In the genomic region with DNA sequence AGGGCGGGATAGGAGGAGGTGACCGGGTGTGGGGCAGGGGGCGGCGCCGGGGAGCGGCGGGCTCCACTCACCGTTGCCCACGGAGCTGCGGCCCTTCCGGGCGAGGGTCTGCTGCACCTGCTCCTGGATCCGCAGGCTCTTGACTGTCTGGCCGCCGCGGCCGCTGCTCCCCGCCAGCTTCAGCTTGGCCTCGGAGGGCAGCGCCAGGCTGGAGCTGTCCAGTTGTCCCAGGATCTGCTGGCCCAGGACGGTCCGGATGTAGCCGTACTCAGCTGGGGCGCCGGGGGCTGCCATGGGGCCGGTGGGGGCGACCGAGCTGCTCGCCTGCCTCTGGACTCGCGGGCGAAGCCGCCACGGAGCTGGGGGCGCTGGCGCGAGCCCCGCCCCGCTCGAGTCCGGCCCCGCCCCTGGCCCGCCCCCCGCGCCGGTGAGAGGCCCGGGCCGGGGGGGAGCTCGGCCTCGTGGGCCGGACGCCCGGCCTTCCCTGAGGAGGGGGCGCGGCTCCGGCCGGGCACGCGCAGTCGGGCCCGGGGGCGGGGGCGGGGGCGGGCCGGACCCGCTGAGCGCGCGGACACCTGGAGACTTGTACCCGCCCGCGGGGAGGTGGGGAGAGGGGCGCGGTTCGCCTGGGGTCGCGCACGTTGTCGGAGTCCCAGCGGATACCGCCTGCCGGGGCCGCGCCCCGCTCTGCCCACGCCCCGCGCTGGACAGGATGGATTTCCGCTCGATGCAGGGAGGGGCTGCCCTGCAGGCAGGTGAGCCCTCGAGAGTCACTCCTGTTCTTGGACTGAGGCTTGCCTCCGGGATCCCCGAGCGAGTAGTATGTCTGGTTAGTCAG, we compare ENCODE assay signal across 1 cellular context.
TF ChIP-seq lines count a peak whose summit lies in the region.

A gene (minus strand): TSS at position 340 of the 838 bp plus-strand sequence. CDS start 46 bp downstream, at position 294.

TF ChIP-seq in HEK293, 187 proteins besides CTCF, POLR2A, EP300 and RAD21 (continued from another document and continues in another):
- TF ChIP-seq, protein P1, sequence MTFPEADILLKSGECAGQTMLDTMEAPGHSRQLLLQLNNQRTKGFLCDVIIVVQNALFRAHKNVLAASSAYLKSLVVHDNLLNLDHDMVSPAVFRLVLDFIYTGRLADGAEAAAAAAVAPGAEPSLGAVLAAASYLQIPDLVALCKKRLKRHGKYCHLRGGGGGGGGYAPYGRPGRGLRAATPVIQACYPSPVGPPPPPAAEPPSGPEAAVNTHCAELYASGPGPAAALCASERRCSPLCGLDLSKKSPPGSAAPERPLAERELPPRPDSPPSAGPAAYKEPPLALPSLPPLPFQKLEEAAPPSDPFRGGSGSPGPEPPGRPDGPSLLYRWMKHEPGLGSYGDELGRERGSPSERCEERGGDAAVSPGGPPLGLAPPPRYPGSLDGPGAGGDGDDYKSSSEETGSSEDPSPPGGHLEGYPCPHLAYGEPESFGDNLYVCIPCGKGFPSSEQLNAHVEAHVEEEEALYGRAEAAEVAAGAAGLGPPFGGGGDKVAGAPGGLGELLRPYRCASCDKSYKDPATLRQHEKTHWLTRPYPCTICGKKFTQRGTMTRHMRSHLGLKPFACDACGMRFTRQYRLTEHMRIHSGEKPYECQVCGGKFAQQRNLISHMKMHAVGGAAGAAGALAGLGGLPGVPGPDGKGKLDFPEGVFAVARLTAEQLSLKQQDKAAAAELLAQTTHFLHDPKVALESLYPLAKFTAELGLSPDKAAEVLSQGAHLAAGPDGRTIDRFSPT (tag by site-specific recombination; IDR thresholded peaks at IDR 0.05), result no peak; the same call in 1 of the 2 replicates
- TF ChIP-seq ZNF596 (tag by site-specific recombination; IDR thresholded peaks at IDR 0.05), result no peak
- TF ChIP-seq ZNF837 (tag by site-specific recombination; IDR thresholded peaks at IDR 0.05), result no peak
- TF ChIP-seq TCF7L2 (IDR thresholded peaks at IDR 0.05; ENCODE audit: borderline replicate concordance, low read depth, low read length), result no peak
- TF ChIP-seq ZNF600 (tag by site-specific recombination; IDR thresholded peaks at IDR 0.05), result peak; percentile 42
- TF ChIP-seq KLF8 (tag by site-specific recombination; IDR thresholded peaks at IDR 0.05), result peak; percentile 90
- peak; percentile 93 for TF ChIP-seq KLF10 (tag by site-specific recombination; IDR thresholded peaks at IDR 0.05)
- peak; percentile 59 for TF ChIP-seq ZIC2 (tag by site-specific recombination; IDR thresholded peaks at IDR 0.05)
- TF ChIP-seq ZNF2 (tag by site-specific recombination; IDR thresholded peaks at IDR 0.05), result no peak
- peak; percentile 80 for TF ChIP-seq ZNF335 (tag by site-specific recombination; conservative IDR thresholded peaks at IDR 0.05)
- TF ChIP-seq ZNF76 (tag by site-specific recombination; IDR thresholded peaks at IDR 0.05; ENCODE audit: borderline replicate concordance, low read depth), result no peak
- peak; percentile 62 for TF ChIP-seq WT1 (tag by site-specific recombination; IDR thresholded peaks at IDR 0.05)
- no peak for TF ChIP-seq ZNF133 (tag by site-specific recombination; IDR thresholded peaks at IDR 0.05)
- TF ChIP-seq GLIS2 (tag by site-specific recombination; IDR thresholded peaks at IDR 0.05), result peak; percentile 70
- TF ChIP-seq ZNF140 (tag by site-specific recombination; IDR thresholded peaks at IDR 0.05), result no peak
- TF ChIP-seq ZNF221 (tag by site-specific recombination; IDR thresholded peaks at IDR 0.05; ENCODE audit: borderline replicate concordance), result no peak
- no peak for TF ChIP-seq GLI2 (tag by site-specific recombination; IDR thresholded peaks at IDR 0.05; ENCODE audit: borderline replicate concordance, low read depth)
- TF ChIP-seq ZNF175 (tag by site-specific recombination; IDR thresholded peaks at IDR 0.05), result no peak
- TF ChIP-seq, protein P2, sequence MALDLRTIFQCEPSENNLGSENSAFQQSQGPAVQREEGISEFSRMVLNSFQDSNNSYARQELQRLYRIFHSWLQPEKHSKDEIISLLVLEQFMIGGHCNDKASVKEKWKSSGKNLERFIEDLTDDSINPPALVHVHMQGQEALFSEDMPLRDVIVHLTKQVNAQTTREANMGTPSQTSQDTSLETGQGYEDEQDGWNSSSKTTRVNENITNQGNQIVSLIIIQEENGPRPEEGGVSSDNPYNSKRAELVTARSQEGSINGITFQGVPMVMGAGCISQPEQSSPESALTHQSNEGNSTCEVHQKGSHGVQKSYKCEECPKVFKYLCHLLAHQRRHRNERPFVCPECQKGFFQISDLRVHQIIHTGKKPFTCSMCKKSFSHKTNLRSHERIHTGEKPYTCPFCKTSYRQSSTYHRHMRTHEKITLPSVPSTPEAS (tag by site-specific recombination; IDR thresholded peaks at IDR 0.05), result 0 out of 2 replicates have a peak, but pooled peaks have one; percentile 10
- TF ChIP-seq ZNF433 (tag by site-specific recombination; IDR thresholded peaks at IDR 0.05; ENCODE audit: low read depth), result no peak
- no peak for TF ChIP-seq ZNF785 (tag by site-specific recombination; IDR thresholded peaks at IDR 0.05)
- TF ChIP-seq ZNF248 (tag by site-specific recombination; IDR thresholded peaks at IDR 0.05), result no peak
- TF ChIP-seq, protein P3, sequence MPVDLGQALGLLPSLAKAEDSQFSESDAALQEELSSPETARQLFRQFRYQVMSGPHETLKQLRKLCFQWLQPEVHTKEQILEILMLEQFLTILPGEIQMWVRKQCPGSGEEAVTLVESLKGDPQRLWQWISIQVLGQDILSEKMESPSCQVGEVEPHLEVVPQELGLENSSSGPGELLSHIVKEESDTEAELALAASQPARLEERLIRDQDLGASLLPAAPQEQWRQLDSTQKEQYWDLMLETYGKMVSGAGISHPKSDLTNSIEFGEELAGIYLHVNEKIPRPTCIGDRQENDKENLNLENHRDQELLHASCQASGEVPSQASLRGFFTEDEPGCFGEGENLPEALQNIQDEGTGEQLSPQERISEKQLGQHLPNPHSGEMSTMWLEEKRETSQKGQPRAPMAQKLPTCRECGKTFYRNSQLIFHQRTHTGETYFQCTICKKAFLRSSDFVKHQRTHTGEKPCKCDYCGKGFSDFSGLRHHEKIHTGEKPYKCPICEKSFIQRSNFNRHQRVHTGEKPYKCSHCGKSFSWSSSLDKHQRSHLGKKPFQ (tag by site-specific recombination; IDR thresholded peaks at IDR 0.05), result no peak
- peak; percentile 96; the same call in 1 of the 2 replicates for TF ChIP-seq ZBTB17 (tag by site-specific recombination; IDR thresholded peaks at IDR 0.05)
- TF ChIP-seq ZNF324 (tag by site-specific recombination; IDR thresholded peaks at IDR 0.05), result no peak
- TF ChIP-seq, protein P4, sequence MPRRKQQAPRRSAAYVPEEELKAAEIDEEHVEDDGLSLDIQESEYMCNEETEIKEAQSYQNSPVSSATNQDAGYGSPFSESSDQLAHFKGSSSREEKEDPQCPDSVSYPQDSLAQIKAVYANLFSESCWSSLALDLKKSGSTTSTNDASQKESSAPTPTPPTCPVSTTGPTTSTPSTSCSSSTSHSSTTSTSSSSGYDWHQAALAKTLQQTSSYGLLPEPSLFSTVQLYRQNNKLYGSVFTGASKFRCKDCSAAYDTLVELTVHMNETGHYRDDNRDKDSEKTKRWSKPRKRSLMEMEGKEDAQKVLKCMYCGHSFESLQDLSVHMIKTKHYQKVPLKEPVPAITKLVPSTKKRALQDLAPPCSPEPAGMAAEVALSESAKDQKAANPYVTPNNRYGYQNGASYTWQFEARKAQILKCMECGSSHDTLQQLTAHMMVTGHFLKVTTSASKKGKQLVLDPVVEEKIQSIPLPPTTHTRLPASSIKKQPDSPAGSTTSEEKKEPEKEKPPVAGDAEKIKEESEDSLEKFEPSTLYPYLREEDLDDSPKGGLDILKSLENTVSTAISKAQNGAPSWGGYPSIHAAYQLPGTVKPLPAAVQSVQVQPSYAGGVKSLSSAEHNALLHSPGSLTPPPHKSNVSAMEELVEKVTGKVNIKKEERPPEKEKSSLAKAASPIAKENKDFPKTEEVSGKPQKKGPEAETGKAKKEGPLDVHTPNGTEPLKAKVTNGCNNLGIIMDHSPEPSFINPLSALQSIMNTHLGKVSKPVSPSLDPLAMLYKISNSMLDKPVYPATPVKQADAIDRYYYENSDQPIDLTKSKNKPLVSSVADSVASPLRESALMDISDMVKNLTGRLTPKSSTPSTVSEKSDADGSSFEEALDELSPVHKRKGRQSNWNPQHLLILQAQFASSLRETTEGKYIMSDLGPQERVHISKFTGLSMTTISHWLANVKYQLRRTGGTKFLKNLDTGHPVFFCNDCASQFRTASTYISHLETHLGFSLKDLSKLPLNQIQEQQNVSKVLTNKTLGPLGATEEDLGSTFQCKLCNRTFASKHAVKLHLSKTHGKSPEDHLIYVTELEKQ (tag by site-specific recombination; IDR thresholded peaks at IDR 0.05; ENCODE audit: borderline replicate concordance), result 0 out of 2 replicates have a peak, but pooled peaks have one; percentile 28
- TF ChIP-seq MZF1 (tag by site-specific recombination; IDR thresholded peaks at IDR 0.05; ENCODE audit: borderline replicate concordance), result peak; percentile 71; the same call in 1 of the 2 replicates
- no peak for TF ChIP-seq ZNF311 (tag by site-specific recombination; IDR thresholded peaks at IDR 0.05; ENCODE audit: borderline replicate concordance)
- no peak for TF ChIP-seq ZNF10 (tag by site-specific recombination; IDR thresholded peaks at IDR 0.05)
- TF ChIP-seq, protein P5, sequence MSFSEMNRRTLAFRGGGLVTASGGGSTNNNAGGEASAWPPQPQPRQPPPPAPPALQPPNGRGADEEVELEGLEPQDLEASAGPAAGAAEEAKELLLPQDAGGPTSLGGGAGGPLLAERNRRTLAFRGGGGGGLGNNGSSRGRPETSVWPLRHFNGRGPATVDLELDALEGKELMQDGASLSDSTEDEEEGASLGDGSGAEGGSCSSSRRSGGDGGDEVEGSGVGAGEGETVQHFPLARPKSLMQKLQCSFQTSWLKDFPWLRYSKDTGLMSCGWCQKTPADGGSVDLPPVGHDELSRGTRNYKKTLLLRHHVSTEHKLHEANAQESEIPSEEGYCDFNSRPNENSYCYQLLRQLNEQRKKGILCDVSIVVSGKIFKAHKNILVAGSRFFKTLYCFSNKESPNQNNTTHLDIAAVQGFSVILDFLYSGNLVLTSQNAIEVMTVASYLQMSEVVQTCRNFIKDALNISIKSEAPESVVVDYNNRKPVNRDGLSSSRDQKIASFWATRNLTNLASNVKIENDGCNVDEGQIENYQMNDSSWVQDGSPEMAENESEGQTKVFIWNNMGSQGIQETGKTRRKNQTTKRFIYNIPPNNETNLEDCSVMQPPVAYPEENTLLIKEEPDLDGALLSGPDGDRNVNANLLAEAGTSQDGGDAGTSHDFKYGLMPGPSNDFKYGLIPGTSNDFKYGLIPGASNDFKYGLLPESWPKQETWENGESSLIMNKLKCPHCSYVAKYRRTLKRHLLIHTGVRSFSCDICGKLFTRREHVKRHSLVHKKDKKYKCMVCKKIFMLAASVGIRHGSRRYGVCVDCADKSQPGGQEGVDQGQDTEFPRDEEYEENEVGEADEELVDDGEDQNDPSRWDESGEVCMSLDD (tag by site-specific recombination; IDR thresholded peaks at IDR 0.05), result peak; percentile 64; the same call in 1 of the 2 replicates
- TF ChIP-seq ZNF394 (tag by site-specific recombination; IDR thresholded peaks at IDR 0.05; ENCODE audit: borderline replicate concordance), result no peak
- TF ChIP-seq, protein P6, sequence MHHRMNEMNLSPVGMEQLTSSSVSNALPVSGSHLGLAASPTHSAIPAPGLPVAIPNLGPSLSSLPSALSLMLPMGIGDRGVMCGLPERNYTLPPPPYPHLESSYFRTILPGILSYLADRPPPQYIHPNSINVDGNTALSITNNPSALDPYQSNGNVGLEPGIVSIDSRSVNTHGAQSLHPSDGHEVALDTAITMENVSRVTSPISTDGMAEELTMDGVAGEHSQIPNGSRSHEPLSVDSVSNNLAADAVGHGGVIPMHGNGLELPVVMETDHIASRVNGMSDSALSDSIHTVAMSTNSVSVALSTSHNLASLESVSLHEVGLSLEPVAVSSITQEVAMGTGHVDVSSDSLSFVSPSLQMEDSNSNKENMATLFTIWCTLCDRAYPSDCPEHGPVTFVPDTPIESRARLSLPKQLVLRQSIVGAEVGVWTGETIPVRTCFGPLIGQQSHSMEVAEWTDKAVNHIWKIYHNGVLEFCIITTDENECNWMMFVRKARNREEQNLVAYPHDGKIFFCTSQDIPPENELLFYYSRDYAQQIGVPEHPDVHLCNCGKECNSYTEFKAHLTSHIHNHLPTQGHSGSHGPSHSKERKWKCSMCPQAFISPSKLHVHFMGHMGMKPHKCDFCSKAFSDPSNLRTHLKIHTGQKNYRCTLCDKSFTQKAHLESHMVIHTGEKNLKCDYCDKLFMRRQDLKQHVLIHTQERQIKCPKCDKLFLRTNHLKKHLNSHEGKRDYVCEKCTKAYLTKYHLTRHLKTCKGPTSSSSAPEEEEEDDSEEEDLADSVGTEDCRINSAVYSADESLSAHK (tag by site-specific recombination; IDR thresholded peaks at IDR 0.05), result no peak
- TF ChIP-seq KLF9 (tag by site-specific recombination; IDR thresholded peaks at IDR 0.05; ENCODE audit: low read depth), result peak; percentile 83
- TF ChIP-seq, protein P7, sequence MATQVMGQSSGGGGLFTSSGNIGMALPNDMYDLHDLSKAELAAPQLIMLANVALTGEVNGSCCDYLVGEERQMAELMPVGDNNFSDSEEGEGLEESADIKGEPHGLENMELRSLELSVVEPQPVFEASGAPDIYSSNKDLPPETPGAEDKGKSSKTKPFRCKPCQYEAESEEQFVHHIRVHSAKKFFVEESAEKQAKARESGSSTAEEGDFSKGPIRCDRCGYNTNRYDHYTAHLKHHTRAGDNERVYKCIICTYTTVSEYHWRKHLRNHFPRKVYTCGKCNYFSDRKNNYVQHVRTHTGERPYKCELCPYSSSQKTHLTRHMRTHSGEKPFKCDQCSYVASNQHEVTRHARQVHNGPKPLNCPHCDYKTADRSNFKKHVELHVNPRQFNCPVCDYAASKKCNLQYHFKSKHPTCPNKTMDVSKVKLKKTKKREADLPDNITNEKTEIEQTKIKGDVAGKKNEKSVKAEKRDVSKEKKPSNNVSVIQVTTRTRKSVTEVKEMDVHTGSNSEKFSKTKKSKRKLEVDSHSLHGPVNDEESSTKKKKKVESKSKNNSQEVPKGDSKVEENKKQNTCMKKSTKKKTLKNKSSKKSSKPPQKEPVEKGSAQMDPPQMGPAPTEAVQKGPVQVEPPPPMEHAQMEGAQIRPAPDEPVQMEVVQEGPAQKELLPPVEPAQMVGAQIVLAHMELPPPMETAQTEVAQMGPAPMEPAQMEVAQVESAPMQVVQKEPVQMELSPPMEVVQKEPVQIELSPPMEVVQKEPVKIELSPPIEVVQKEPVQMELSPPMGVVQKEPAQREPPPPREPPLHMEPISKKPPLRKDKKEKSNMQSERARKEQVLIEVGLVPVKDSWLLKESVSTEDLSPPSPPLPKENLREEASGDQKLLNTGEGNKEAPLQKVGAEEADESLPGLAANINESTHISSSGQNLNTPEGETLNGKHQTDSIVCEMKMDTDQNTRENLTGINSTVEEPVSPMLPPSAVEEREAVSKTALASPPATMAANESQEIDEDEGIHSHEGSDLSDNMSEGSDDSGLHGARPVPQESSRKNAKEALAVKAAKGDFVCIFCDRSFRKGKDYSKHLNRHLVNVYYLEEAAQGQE (tag by site-specific recombination; IDR thresholded peaks at IDR 0.05), result peak; percentile 79
- peak; percentile 54 for TF ChIP-seq ZNF341 (tag by site-specific recombination; IDR thresholded peaks at IDR 0.05; ENCODE audit: low read depth)
- TF ChIP-seq, protein P8, sequence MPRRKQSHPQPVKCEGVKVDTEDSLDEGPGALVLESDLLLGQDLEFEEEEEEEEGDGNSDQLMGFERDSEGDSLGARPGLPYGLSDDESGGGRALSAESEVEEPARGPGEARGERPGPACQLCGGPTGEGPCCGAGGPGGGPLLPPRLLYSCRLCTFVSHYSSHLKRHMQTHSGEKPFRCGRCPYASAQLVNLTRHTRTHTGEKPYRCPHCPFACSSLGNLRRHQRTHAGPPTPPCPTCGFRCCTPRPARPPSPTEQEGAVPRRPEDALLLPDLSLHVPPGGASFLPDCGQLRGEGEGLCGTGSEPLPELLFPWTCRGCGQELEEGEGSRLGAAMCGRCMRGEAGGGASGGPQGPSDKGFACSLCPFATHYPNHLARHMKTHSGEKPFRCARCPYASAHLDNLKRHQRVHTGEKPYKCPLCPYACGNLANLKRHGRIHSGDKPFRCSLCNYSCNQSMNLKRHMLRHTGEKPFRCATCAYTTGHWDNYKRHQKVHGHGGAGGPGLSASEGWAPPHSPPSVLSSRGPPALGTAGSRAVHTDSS (tag by site-specific recombination; IDR thresholded peaks at IDR 0.05), result no peak
